Comparison of ENCODE assay signal across 1 cellular context in genomic region chr10:133162178-133162909, GRCh38.
A peak's percentile ranks its signal among the peaks of the same experiment; 100 is the strongest.
TF ChIP-seq lines count a peak whose summit lies in the region.

No MANE protein-coding gene starts in this region.

TF ChIP-seq in HepG2, 621 proteins besides CTCF, POLR2A, EP300 and RAD21 (continued from another document):
- peak; percentile 67; the same call in 1 of the 2 replicates for TF ChIP-seq RXRA (CRISPR knock-in tag; IDR thresholded peaks at IDR 0.05)
- TF ChIP-seq ATF3 (CRISPR knock-in tag; IDR thresholded peaks at IDR 0.05) = peak; percentile 92
- no peak for TF ChIP-seq GATA4 (IDR thresholded peaks at IDR 0.05; ENCODE audit: borderline replicate concordance, low read depth)
- no peak for TF ChIP-seq RBM39 (IDR thresholded peaks at IDR 0.05; ENCODE audit: low read depth, low read length, poor library complexity, severe bottlenecking)
- TF ChIP-seq SUZ12 (IDR thresholded peaks at IDR 0.05; ENCODE audit: low read depth, low read length) = no peak
- no peak for TF ChIP-seq MIER2 (CRISPR knock-in tag; IDR thresholded peaks at IDR 0.05)
- TF ChIP-seq ATF7 (IDR thresholded peaks at IDR 0.05) = 0 out of 2 replicates have a peak, but pooled peaks have one; percentile 30
- no peak for TF ChIP-seq ATF7 (CRISPR knock-in tag; IDR thresholded peaks at IDR 0.05)
- TF ChIP-seq MZF1 (CRISPR knock-in tag; IDR thresholded peaks at IDR 0.05; ENCODE audit: borderline replicate concordance) = no peak
- no peak for TF ChIP-seq BRD4 (CRISPR knock-in tag; IDR thresholded peaks at IDR 0.05)
